In genomic region chr5:135916638-135917263, GRCh38 we compare ENCODE assay signal across 17 cellular contexts. TPM values are rescaled to one million over a fixed set of nuclear protein-coding genes. Genes with fewer than 3 reads are reported as not detected.
"Had no signal": no experiment of that assay in that cellular context is flagged by ENCODE, and none has a peak within 500 bp of the region (broad histone marks: within the 10 kb centered on the region; RNA-seq: fewer than 3 reads in every experiment).

No MANE protein-coding gene starts in this region.

- H3K9me3 Mint-ChIP-seq: activated naive CD4-positive, alpha-beta T cell treated with anti-CD3 and anti-CD28 coated beads, Interleukin-2, amount 50 U/mL, for 72 hours had no signal

- H3K27ac Mint-ChIP-seq: activated naive CD4-positive, alpha-beta T cell treated with anti-CD3 and anti-CD28 coated beads, Interleukin-2, amount 50 U/mL, for 72 hours had no signal

- H3K9me3 ChIP-seq: tibial artery, uterus had no signal

- H3K36me3 ChIP-seq: brain microvascular endothelial cell, tibial artery, uterus, WERI-Rb-1 had no signal

- ATAC-seq: activated naive CD4-positive, alpha-beta T cell treated with anti-CD3 and anti-CD28 coated beads, Interleukin-2, amount 50 U/mL, for 72 hours; esophagus mucosa had no signal

- H3K4me1 ChIP-seq: parathyroid adenoma, tibial artery, uterus had no signal

- H3K27ac ChIP-seq: brain microvascular endothelial cell, parathyroid adenoma, tibial artery, uterus, WERI-Rb-1 had no signal

- H3K79me2 ChIP-seq: parathyroid adenoma had no signal

- H3K4me3 ChIP-seq: tibial artery, uterus had no signal

- DNase-seq: activated CD4-positive, alpha-beta T cell treated with anti-CD3 and anti-CD28 coated beads for 4 hours; brain microvascular endothelial cell; hippocampal formation; kidney glomerular epithelial cell; mesendoderm; retina; stimulated activated CD4-positive, alpha-beta T cell treated with anti-CD3 and anti-CD28 coated beads, Interleukin-4, amount 100 ng/mL, for 4 hours; tibial artery; uterus; WERI-Rb-1 had no signal

- H2AFZ ChIP-seq: parathyroid adenoma had no signal

RNA-seq across cellular contexts. Expression of gene IL9, which starts 21.1 kb away (rescaled TPM):
- total RNA-seq: chondrocyte, dermis microvascular lymphatic vessel endothelial cell, esophagus mucosa, glomerular endothelial cell, liver, uterus had no signal

RNA-seq across cellular contexts. Expression of gene LECT2, which starts 38.0 kb away (rescaled TPM):
- total RNA-seq: activated naive CD4-positive, alpha-beta T cell treated with anti-CD3 and anti-CD28 coated beads, Interleukin-2, amount 50 U/mL, for 72 hours; chondrocyte; dermis microvascular lymphatic vessel endothelial cell; esophagus mucosa; glomerular endothelial cell; uterus had no signal
